In genomic region chr3:172132159-172132586, GRCh38 we compare ENCODE assay signal across 11 cellular contexts.
DNase-seq lines count a peak whose midpoint lies in the region; ATAC-seq and TF ChIP-seq lines count a peak whose summit lies in the region.
"Had no signal": no experiment of that assay in that cellular context is flagged by ENCODE, and none has a peak within 500 bp of the region (broad histone marks: within the 10 kb centered on the region; RNA-seq: fewer than 3 reads in every experiment).

No MANE protein-coding gene starts in this region.

- in situ Hi-C loops in Panc1 (cut with HindIII; ENCODE audit: low pct_unique_long_range_greater_than_20kb, low sequenced_read_pairs): no loop called here

- peak overlapping the region; percentile 67 for H3K27ac Mint-ChIP-seq in activated T-cell treated with anti-CD3 and anti-CD28 coated beads, Interleukin-2, amount 50 U/mL, for 24 hours
- H3K27ac Mint-ChIP-seq in dendritic cell treated with granulocyte-macrophage colony-stimulating factor and Interleukin-4, amounts not matched to agents 40 ng/mL and 50 ng/mL, for 4 days: peak overlapping the region; percentile 66

- H3K4me3 ChIP-seq in Panc1 (ENCODE audit: low read depth in 2 of 2, low read length in 2 of 2): no peak overlapping the region
- H3K4me3 ChIP-seq in subcutaneous abdominal adipose tissue (ENCODE audit: low read depth in 1 of 5, low read length in 5 of 5): no peak overlapping the region
- H3K4me3 ChIP-seq: tibial artery had no signal

- no peak for TF ChIP-seq CTCF in Panc1 (IDR thresholded peaks at IDR 0.05)

- CTCF ChIA-PET in Panc1 (lab: Charles Lee): interaction anchor here (0.6 kb wide), 1 partner anchor 39 kb away, joined by 3 read pairs; no protein-coding TSS in a partner anchor

- peaks cover 69% of the 10 kb centered on the region for H3K4me1 Mint-ChIP-seq in activated T-cell treated with anti-CD3 and anti-CD28 coated beads, Interleukin-2, amount 50 U/mL, for 24 hours (ENCODE audit: low read depth)
- H3K4me1 Mint-ChIP-seq in dendritic cell treated with granulocyte-macrophage colony-stimulating factor and Interleukin-4, amounts not matched to agents 40 ng/mL and 50 ng/mL, for 4 days (ENCODE audit: low read depth): peaks cover 74% of the 10 kb centered on the region

- H3K4me3 Mint-ChIP-seq in activated T-cell treated with anti-CD3 and anti-CD28 coated beads, Interleukin-2, amount 50 U/mL, for 24 hours: no peak overlapping the region
- no peak overlapping the region for H3K4me3 Mint-ChIP-seq in dendritic cell treated with granulocyte-macrophage colony-stimulating factor and Interleukin-4, amounts not matched to agents 40 ng/mL and 50 ng/mL, for 4 days

- H3K9me3 ChIP-seq in Panc1 (ENCODE audit: control insufficient read depth, insufficient read depth, low read depth, low read length) (no peaks in the 10 kb centered on the region), subcutaneous abdominal adipose tissue (ENCODE audit: control insufficient read depth in 5 of 5, low read length in 5 of 5) (no peaks in the 10 kb centered on the region)
- H3K9me3 ChIP-seq: tibial artery had no signal

- POLR2A ChIA-PET in Panc1 (lab: Charles Lee): no interaction called here

- ATAC-seq in Panc1: no peak

- H3K27me3 Mint-ChIP-seq in activated T-cell treated with anti-CD3 and anti-CD28 coated beads, Interleukin-2, amount 50 U/mL, for 24 hours: no peaks in the 10 kb centered on the region
- no peaks in the 10 kb centered on the region for H3K27me3 Mint-ChIP-seq in dendritic cell treated with granulocyte-macrophage colony-stimulating factor and Interleukin-4, amounts not matched to agents 40 ng/mL and 50 ng/mL, for 4 days

- H3K9me3 Mint-ChIP-seq in activated T-cell treated with anti-CD3 and anti-CD28 coated beads, Interleukin-2, amount 50 U/mL, for 24 hours: no peaks in the 10 kb centered on the region
- H3K9me3 Mint-ChIP-seq in dendritic cell treated with granulocyte-macrophage colony-stimulating factor and Interleukin-4, amounts not matched to agents 40 ng/mL and 50 ng/mL, for 4 days: no peaks in the 10 kb centered on the region

- H3K27ac ChIP-seq in Panc1 (ENCODE audit: low read length) (peak overlapping the region; percentile 92), subcutaneous abdominal adipose tissue (ENCODE audit: low read depth, low read length) (peak overlapping the region; percentile 99)

- peaks cover 3% of the 10 kb centered on the region; the same call in 1 of the 2 replicates for H3K36me3 ChIP-seq in Panc1 (ENCODE audit: control insufficient read depth, insufficient read depth, low read length)
- peaks cover 0 to 8% (median 3%) of the 10 kb centered on the region in 5 donors for H3K36me3 ChIP-seq in subcutaneous abdominal adipose tissue (ENCODE audit: control insufficient read depth in 5 of 5, insufficient read depth in 5 of 5, low read length in 5 of 5)
- H3K36me3 ChIP-seq: tibial artery had no signal

- intact Hi-C loops in Panc1 (cut with micrococcal nuclease; ENCODE audit: unreplicated experiment): no loop called here
- intact Hi-C loops in dendritic cell treated with granulocyte-macrophage colony-stimulating factor and Interleukin-4, amounts not matched to agents 40 ng/mL and 50 ng/mL, for 4 days (cut with micrococcal nuclease): no loop called here

- H3K9ac ChIP-seq in subcutaneous abdominal adipose tissue (ENCODE audit: low read length in 5 of 5): no peak overlapping the region

- H3K36me3 Mint-ChIP-seq in activated T-cell treated with anti-CD3 and anti-CD28 coated beads, Interleukin-2, amount 50 U/mL, for 24 hours (ENCODE audit: low read depth): peaks cover 28% of the 10 kb centered on the region
- peaks cover 19% of the 10 kb centered on the region for H3K36me3 Mint-ChIP-seq in dendritic cell treated with granulocyte-macrophage colony-stimulating factor and Interleukin-4, amounts not matched to agents 40 ng/mL and 50 ng/mL, for 4 days (ENCODE audit: low read depth)

- H3K27me3 ChIP-seq in Panc1 (ENCODE audit: control insufficient read depth, insufficient read depth, low read length) (no peaks in the 10 kb centered on the region), subcutaneous abdominal adipose tissue (ENCODE audit: control insufficient read depth in 5 of 5, insufficient read depth in 4 of 5, low read length in 5 of 5) (no peaks in the 10 kb centered on the region)
- H3K27me3 ChIP-seq: tibial artery had no signal

- no peak for DNase-seq in activated T-cell treated with anti-CD3 and anti-CD28 coated beads, Interleukin-2, amount 50 U/mL, for 24 hours
- no peak for DNase-seq in activated T-cell treated with anti-CD3 and anti-CD28 coated beads, Interleukin-2, amount 50 U/mL, for 48 hours
- DNase-seq in Panc1 (ENCODE audit: low read depth, low spot score) (no peak), NCI-H1930 (lab: John Stamatoyannopoulos, UW) (no peak)
- DNase-seq in stimulated activated CD4-positive, alpha-beta T cell treated with anti-CD3 and anti-CD28 coated beads, Interleukin-2, amount 100 ng/mL, for 24 hours: no peak
- no peak for DNase-seq in activated CD4-positive, CD25-positive, alpha-beta regulatory T cell (lab: John Stamatoyannopoulos, UW)
- DNase-seq: NCI-H774, nucleus accumbens, tibial artery had no signal

- no TSS peak for BruUV-seq in Panc1 (replicated peaks; lab: Mats Ljungman, UMichigan)

- H3K4me1 ChIP-seq in Panc1 (ENCODE audit: control insufficient read depth, insufficient read depth, low read length): peaks cover 89% of the 10 kb centered on the region
- peaks cover 4 to 58% (median 47%) of the 10 kb centered on the region in 5 donors for H3K4me1 ChIP-seq in subcutaneous abdominal adipose tissue (ENCODE audit: control insufficient read depth in 5 of 5, insufficient read depth in 5 of 5, low read length in 5 of 5)
